Comparison of ENCODE assay signal across 26 cellular contexts in the genomic region with DNA sequence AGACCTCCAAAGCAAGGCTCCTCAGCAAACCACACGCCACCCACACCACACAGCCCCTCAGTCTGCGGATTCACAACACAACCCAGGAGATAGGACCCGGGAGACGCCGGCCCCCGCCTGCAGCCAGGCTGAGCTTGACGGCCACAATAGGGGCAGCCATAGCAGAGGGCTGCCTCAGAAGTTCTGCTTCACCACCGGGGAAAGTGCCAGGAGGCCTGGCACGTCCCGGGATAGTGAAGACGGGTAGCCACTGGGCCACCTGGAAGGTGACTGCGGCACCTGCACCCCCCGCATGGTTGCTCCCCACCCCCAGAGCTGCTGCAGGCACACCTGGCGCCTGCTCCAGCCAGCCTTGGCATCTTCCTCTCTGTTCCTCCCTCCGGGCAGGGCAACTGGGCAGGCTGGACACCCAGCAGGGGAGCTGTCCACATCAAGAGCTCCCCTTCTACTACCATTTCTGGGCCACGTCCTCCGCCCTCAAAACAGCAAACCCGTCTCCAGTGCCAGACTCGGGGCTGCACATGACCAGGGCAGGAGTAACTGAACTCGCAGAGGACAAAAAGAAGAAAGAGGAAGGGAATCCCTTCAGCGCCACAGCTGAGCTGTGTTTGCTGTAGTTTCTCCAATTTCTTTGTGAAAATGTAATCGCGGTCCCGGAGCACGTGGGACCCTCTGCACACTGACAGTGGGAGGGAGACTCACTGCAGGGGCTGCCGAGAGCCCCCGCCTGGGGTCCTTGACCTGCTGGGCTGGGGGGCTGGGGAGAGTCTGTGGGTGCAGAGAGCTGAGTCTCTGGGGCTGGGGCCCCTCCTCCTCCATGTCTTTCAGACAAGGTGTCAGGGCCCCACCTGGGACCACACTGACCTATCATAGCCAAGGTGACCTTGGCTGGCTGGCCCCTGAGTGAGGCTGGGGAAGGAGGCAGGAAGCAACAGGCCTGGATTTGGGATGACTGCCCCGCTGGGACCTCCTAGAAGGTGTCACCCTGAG.
DNase-seq lines count a peak whose midpoint lies in the region; ATAC-seq, FAIRE-seq and TF ChIP-seq lines count a peak whose summit lies in the region.
"Had no signal": no experiment of that assay in that cellular context is flagged by ENCODE, and none has a peak within 500 bp of the region (broad histone marks: within the 10 kb centered on the region; RNA-seq: fewer than 3 reads in every experiment).

No MANE protein-coding gene starts in this region.

- no peak for TF ChIP-seq CTCF in endodermal cell (conservative IDR thresholded peaks at IDR 0.05)
- TF ChIP-seq CTCF in osteoblast (IDR thresholded peaks at IDR 0.05; ENCODE audit: extremely low read depth, low read depth, low read length) = no peak

- H3K9ac ChIP-seq in endodermal cell (ENCODE audit: extremely low read depth, low read length, poor library complexity, severe bottlenecking) = no peak overlapping the region

- H3K4me3 ChIP-seq in endodermal cell (ENCODE audit: low read length) (no peak overlapping the region), osteoblast (ENCODE audit: insufficient read depth, low read length) (no peak overlapping the region), small intestine (ENCODE audit: low read depth in 1 of 2, low read length in 2 of 2) (no peak overlapping the region)
- H3K4me3 ChIP-seq: K562, MG63, PC-9, SK-N-MC had no signal

- 93 to 95% methylated on average over 17 to 28 of the region's 28 CpGs for WGBS in endodermal cell (ENCODE audit: insufficient coverage in 1 of 2, insufficient read length in 1 of 2), 2 experiments
- WGBS in small intestine, 3 donors = 74 to 80% (median 78%) methylated on average over 26 to 28 of the region's 28 CpGs

- no peaks in the 10 kb centered on the region for H4K20me1 ChIP-seq in osteoblast (ENCODE audit: insufficient read depth, low read length)

- H3K27ac ChIP-seq in endodermal cell (ENCODE audit: low read depth, low read length) (no peak overlapping the region), osteoblast (ENCODE audit: low read depth, low read length) (no peak overlapping the region), small intestine (ENCODE audit: low read depth in 1 of 2, low read length in 1 of 2) (no peak overlapping the region)
- H3K27ac ChIP-seq: PC-9, SK-N-MC had no signal

- H3K4me1 ChIP-seq in endodermal cell (ENCODE audit: control insufficient read depth, insufficient read depth, low read length) (no peaks in the 10 kb centered on the region), osteoblast (ENCODE audit: insufficient read depth, low read length) (no peaks in the 10 kb centered on the region), small intestine (ENCODE audit: control insufficient read depth in 2 of 2, insufficient read depth in 1 of 2, low read depth in 1 of 2, low read length in 1 of 2) (no peaks in the 10 kb centered on the region)

- no peaks in the 10 kb centered on the region for H3K27me3 Mint-ChIP-seq in endodermal cell (ENCODE audit: insufficient read depth)

- ATAC-seq in Right ventricle myocardium inferior (no peak), HG02884 (IDR thresholded peaks at IDR 0.05; ENCODE audit: unreplicated experiment) (no peak)
- ATAC-seq: K562 had no signal

- H3K9me3 ChIP-seq in endodermal cell (ENCODE audit: control insufficient read depth, low read length) (peaks cover 10% of the 10 kb centered on the region), osteoblast (ENCODE audit: low read depth, low read length) (no peaks in the 10 kb centered on the region), small intestine (ENCODE audit: control insufficient read depth, low read depth) (no peaks in the 10 kb centered on the region)
- H3K9me3 ChIP-seq: MG63 had no signal

- H3K36me3 ChIP-seq in endodermal cell (ENCODE audit: control insufficient read depth, insufficient read depth, low read length) (no peaks in the 10 kb centered on the region), osteoblast (ENCODE audit: insufficient read depth, low read length) (no peaks in the 10 kb centered on the region), small intestine (ENCODE audit: control insufficient read depth in 2 of 2, insufficient read depth in 2 of 2, low read length in 2 of 2) (no peaks in the 10 kb centered on the region)
- H3K36me3 ChIP-seq: BE2C, MG63 had no signal

- H3K9me3 Mint-ChIP-seq in endodermal cell = peaks cover 22% of the 10 kb centered on the region

- H3K4me2 ChIP-seq in osteoblast (ENCODE audit: insufficient read depth, low read length) = no peak overlapping the region
- H3K4me2 ChIP-seq: PC-9 had no signal

- DNase-seq in cardiac septum (ENCODE audit: low spot score) = peak; percentile 62
- no peak for DNase-seq in Right ventricle myocardium inferior (ENCODE audit: missing footprints)
- DNase-seq in endodermal cell = peak; percentile 41
- peak; percentile 21 for DNase-seq in osteoblast (ENCODE audit: insufficient read length, low spot score, missing footprints)
- DNase-seq in small intestine = no peak
- no peak for DNase-seq in HuH-7.5 (ENCODE audit: low spot score)
- DNase-seq: BE2C; CD4-positive, CD25-positive, alpha-beta regulatory T cell; EL; GF-D8; HFFc6; MG63; NCI-H1417; NCI-H1694 treated with DMSO at 0.1 percent for 48 hours; NCI-H2081 treated with DMSO at 0.1 percent for 48 hours; NCI-H2171 treated with DMSO at 0.1 percent for 48 hours; NCI-H69; PC-9; RPMI8226; SHP77 treated with DMSO at 0.1 percent for 48 hours had no signal

- H3K27me3 ChIP-seq in endodermal cell (ENCODE audit: control insufficient read depth, insufficient read depth, low read length, poor library complexity, severe bottlenecking) = no peaks in the 10 kb centered on the region
- peaks cover 3% of the 10 kb centered on the region for H3K27me3 ChIP-seq in osteoblast (ENCODE audit: insufficient read depth, low read length)
- H3K27me3 ChIP-seq in small intestine (ENCODE audit: control insufficient read depth in 2 of 2, insufficient read depth in 2 of 2, low read length in 2 of 2) = peaks cover 0 to 3% of the 10 kb centered on the region in 2 donors
- H3K27me3 ChIP-seq: BE2C, MG63 had no signal

- no peak for FAIRE-seq in small intestine (lab: Jason Lieb, UNC)
- FAIRE-seq: A204.1, GM19239, H54, K562 had no signal

- H3K79me2 ChIP-seq in osteoblast (ENCODE audit: insufficient read depth, low read length) = no peaks in the 10 kb centered on the region

- intact Hi-C loops in cardiac septum (cut with DNase I) (no loop called here), Right ventricle myocardium inferior (cut with DNase I) (no loop called here)

- H3K27ac Mint-ChIP-seq in endodermal cell = no peak overlapping the region
- H3K27ac Mint-ChIP-seq: CD4-positive, CD25-positive, alpha-beta regulatory T cell; HFFc6 had no signal

- no peaks in the 10 kb centered on the region for H3K36me3 Mint-ChIP-seq in endodermal cell (ENCODE audit: low read depth)
- H3K36me3 Mint-ChIP-seq: CD4-positive, CD25-positive, alpha-beta regulatory T cell had no signal

- no peaks in the 10 kb centered on the region for H3K4me1 Mint-ChIP-seq in endodermal cell
- H3K4me1 Mint-ChIP-seq: CD4-positive, CD25-positive, alpha-beta regulatory T cell had no signal

- H3K4me3 Mint-ChIP-seq in endodermal cell = no peak overlapping the region
- H3K4me3 Mint-ChIP-seq: CD4-positive, CD25-positive, alpha-beta regulatory T cell; HFFc6 had no signal

- no peak overlapping the region for H2AFZ ChIP-seq in osteoblast (ENCODE audit: low read length)
- H2AFZ ChIP-seq: PC-9 had no signal

Comparison
In these comparisons a context has a peak if more than half of its experiments do, and no peak if none do; other contexts are left out.
1. DNase-seq: peak in cardiac septum (single experiment), endodermal cell (single experiment) and osteoblast (single experiment); none in Right ventricle myocardium inferior (single experiment), small intestine (single experiment) and HuH-7.5 (single experiment).